8 cellular contexts compared by ENCODE assay signal in the genomic region with DNA sequence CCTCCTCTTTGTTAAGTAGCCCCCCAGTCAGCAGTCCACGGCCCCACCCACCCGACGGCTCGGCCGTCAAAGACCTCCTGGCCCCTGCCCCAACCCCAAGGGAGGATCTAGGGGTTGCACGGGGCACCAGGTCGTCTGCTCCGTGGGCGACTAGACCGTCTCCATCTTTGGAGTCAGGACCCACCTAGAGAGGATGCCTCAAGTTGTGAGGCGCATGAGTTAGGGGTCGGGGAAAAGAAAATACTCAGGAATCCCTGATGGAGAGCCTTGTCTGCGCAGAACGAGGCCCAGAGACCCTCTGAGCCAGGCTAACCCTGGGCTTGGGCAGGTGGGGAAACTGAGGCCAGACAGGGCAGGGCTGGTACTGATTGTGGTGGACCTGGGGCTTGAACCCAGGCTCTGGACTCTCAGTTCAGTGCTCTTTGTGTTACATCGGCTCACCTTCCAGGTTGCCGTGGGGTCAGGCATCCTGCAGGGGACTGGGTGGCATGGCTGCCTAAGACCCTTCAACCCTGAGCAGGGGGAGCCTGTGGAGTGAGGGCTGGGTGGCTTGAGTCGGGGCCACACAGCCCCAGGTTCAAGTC. TPM values are rescaled to one million over a fixed set of nuclear protein-coding genes. Genes with fewer than 3 reads are reported as not detected.
A peak's percentile ranks its signal among the peaks of the same experiment; 100 is the strongest.
DNase-seq lines count a peak whose midpoint lies in the region; ATAC-seq lines count a peak whose summit lies in the region.

No MANE protein-coding gene starts in this region.

- ATAC-seq in HG02870 (IDR thresholded peaks at IDR 0.05; ENCODE audit: unreplicated experiment) (no peak), HG02678 (IDR thresholded peaks at IDR 0.05; ENCODE audit: unreplicated experiment) (no peak)

- H3K36me3 ChIP-seq in HAP-1 (replicated peaks) (no peaks in the 10 kb centered on the region), iPS DF 6.9 (ENCODE audit: control insufficient read depth, insufficient read depth, low read length) (no peaks in the 10 kb centered on the region), skeletal muscle tissue (ENCODE audit: control insufficient read depth in 3 of 3, insufficient read depth in 3 of 3, low read length in 3 of 3) (no peaks in the 10 kb centered on the region)

- no peaks in the 10 kb centered on the region for H3K27me3 ChIP-seq in HAP-1 (ENCODE audit: low read depth)
- no peaks in the 10 kb centered on the region for H3K27me3 ChIP-seq in iPS DF 6.9 (ENCODE audit: control insufficient read depth, insufficient read depth, low read length)
- H3K27me3 ChIP-seq in skeletal muscle tissue (ENCODE audit: control insufficient read depth in 3 of 3, insufficient read depth in 3 of 3, low read length in 3 of 3) = no peaks in the 10 kb centered on the region

- H3K4me3 ChIP-seq in HAP-1 = peak overlapping the region; percentile 34
- peak overlapping the region; percentile 69; the same call in 1 of the 2 replicates for H3K4me3 ChIP-seq in iPS DF 6.9 (ENCODE audit: low read length)
- peak overlapping the region; percentile 45 to 64 (median 57) for H3K4me3 ChIP-seq in skeletal muscle tissue (ENCODE audit: low read length in 3 of 3)

- H3K27ac ChIP-seq in iPS DF 6.9 (ENCODE audit: low read length) (no peak overlapping the region), skeletal muscle tissue (ENCODE audit: low read depth, low read length) (no peak overlapping the region)

- H3K27ac Mint-ChIP-seq in activated CD4-positive, alpha-beta memory T cell treated with anti-CD3 and anti-CD28 coated beads for 36 hours = no peak overlapping the region

- no peaks in the 10 kb centered on the region for H3K27me3 Mint-ChIP-seq in activated CD4-positive, alpha-beta memory T cell treated with anti-CD3 and anti-CD28 coated beads for 36 hours

- H3K9ac ChIP-seq in skeletal muscle tissue (ENCODE audit: low read depth in 1 of 3, low read length in 3 of 3) = no peak overlapping the region

- CTCF ChIA-PET in activated CD4-positive, alpha-beta memory T cell treated with anti-CD3 and anti-CD28 coated beads for 36 hours (lab: Charles Lee) = interaction anchor here (1.8 to 3.9 kb wide), 5 partner anchors 9 to 110 kb away, joined by 3 to 43 read pairs (median 17); no protein-coding TSS in a partner anchor

- H3K4me1 ChIP-seq in HAP-1 (peaks cover 2% of the 10 kb centered on the region; the same call in 1 of the 2 replicates), iPS DF 6.9 (ENCODE audit: control insufficient read depth, insufficient read depth, low read length) (peaks cover 4% of the 10 kb centered on the region), skeletal muscle tissue (ENCODE audit: control insufficient read depth in 3 of 3, insufficient read depth in 3 of 3, low read length in 3 of 3) (no peaks in the 10 kb centered on the region)

- DNase-seq in HAP-1 (ENCODE audit: low spot score in 2 of 2) = no peak
- no peak for DNase-seq in activated CD4-positive, alpha-beta memory T cell treated with anti-CD3 and anti-CD28 coated beads for 36 hours
- no peak for DNase-seq in iPS DF 6.9 (ENCODE audit: low read depth, low spot score)
- DNase-seq in OCI-M2 (lab: John Stamatoyannopoulos, UW; ENCODE audit: unreplicated experiment) = no peak
- no peak for DNase-seq in SIG-M5 treated with dmso at 0.1 percent for 504 hours (lab: John Stamatoyannopoulos, UW; ENCODE audit: unreplicated experiment)

- no peaks in the 10 kb centered on the region for H3K9me3 ChIP-seq in HAP-1
- no peaks in the 10 kb centered on the region for H3K9me3 ChIP-seq in iPS DF 6.9 (ENCODE audit: control insufficient read depth, insufficient read depth, low read length)
- no peaks in the 10 kb centered on the region for H3K9me3 ChIP-seq in skeletal muscle tissue (ENCODE audit: control insufficient read depth in 3 of 3, low read length in 3 of 3)

- POLR2A ChIA-PET in activated CD4-positive, alpha-beta memory T cell treated with anti-CD3 and anti-CD28 coated beads for 36 hours (lab: Charles Lee) = interaction anchor here (1.3 kb wide), 1 partner anchor 55 kb away, joined by 5 read pairs; a partner anchor contains a TSS

- no peaks in the 10 kb centered on the region for H3K36me3 Mint-ChIP-seq in activated CD4-positive, alpha-beta memory T cell treated with anti-CD3 and anti-CD28 coated beads for 36 hours

- H3K4me3 Mint-ChIP-seq in activated CD4-positive, alpha-beta memory T cell treated with anti-CD3 and anti-CD28 coated beads for 36 hours = peak overlapping the region; percentile 56

- in situ Hi-C loops in HAP-1 (cut with MboI; ENCODE audit: low sequenced_read_pairs) = no loop called here

- no peaks in the 10 kb centered on the region for H3K9me3 Mint-ChIP-seq in activated CD4-positive, alpha-beta memory T cell treated with anti-CD3 and anti-CD28 coated beads for 36 hours

- H3K4me1 Mint-ChIP-seq in activated CD4-positive, alpha-beta memory T cell treated with anti-CD3 and anti-CD28 coated beads for 36 hours (ENCODE audit: low read depth) = peaks cover 37% of the 10 kb centered on the region

- WGBS in iPS DF 6.9 (ENCODE audit: insufficient coverage, insufficient read length) = no CpG with 5 or more reads among the region's 17 CpGs

- intact Hi-C loops in activated CD4-positive, alpha-beta memory T cell treated with anti-CD3 and anti-CD28 coated beads for 36 hours (cut with micrococcal nuclease) = loop anchor here (1.0 to 2.0 kb wide), 4 partner anchors 14 to 150 kb away; a partner anchor contains a TSS

RNA-seq across cellular contexts. Expression of a gene that starts 0.8 kb away (rescaled TPM):
- total RNA-seq in activated CD4-positive, alpha-beta memory T cell treated with anti-CD3 and anti-CD28 coated beads for 36 hours = 1 to 10 TPM; 2.0 to 2.9 TPM
- total RNA-seq in skeletal muscle tissue = 1.0 TPM

RNA-seq across cellular contexts. Expression of a gene that starts 29.9 kb away (rescaled TPM):
- total RNA-seq in activated CD4-positive, alpha-beta memory T cell treated with anti-CD3 and anti-CD28 coated beads for 36 hours = under 1 TPM; 0.44 to 0.69 TPM
- total RNA-seq in skeletal muscle tissue = not detected

RNA-seq across cellular contexts. Expression of a gene that starts 50.6 kb away (rescaled TPM):
- 10 to 100 TPM; 40.6 to 44.6 TPM for total RNA-seq in activated CD4-positive, alpha-beta memory T cell treated with anti-CD3 and anti-CD28 coated beads for 36 hours
- 16.2 TPM for total RNA-seq in skeletal muscle tissue

RNA-seq across cellular contexts. Expression of a gene that starts 54.0 kb away (rescaled TPM):
- total RNA-seq in activated CD4-positive, alpha-beta memory T cell treated with anti-CD3 and anti-CD28 coated beads for 36 hours = 100 to 1,000 TPM; 241 to 252 TPM
- 49.6 TPM for total RNA-seq in skeletal muscle tissue

RNA-seq across cellular contexts. Expression of a gene that starts 54.1 kb away (rescaled TPM):
- total RNA-seq in activated CD4-positive, alpha-beta memory T cell treated with anti-CD3 and anti-CD28 coated beads for 36 hours = 10 to 100 TPM; 35.3 to 42.7 TPM
- total RNA-seq in skeletal muscle tissue = 5.7 TPM
